ENCODE assay signal across 10 cellular contexts in the genomic region with DNA sequence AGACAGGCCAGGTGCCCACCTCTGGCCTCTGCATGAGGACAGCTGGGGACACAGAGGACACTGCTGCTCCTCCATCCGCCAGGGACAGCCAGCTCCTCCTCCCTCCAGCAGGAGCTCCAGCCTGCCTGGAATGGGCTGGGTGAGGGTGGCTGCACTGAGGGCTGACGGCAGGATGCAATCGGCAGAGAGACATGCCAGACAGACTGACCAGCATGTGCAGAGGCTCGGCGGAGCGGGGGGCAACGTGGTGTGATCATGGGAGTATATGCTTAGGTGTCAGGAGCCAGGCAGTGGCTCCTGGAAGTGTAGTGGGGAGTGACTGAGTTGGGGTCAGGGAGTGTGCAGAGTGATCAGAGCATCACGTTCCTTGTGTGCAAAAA.
"Had no signal": no experiment of that assay in that cellular context is flagged by ENCODE, and none has a peak within 500 bp of the region (broad histone marks: within the 10 kb centered on the region; RNA-seq: fewer than 3 reads in every experiment).

No MANE protein-coding gene starts in this region.

- H3K27ac ChIP-seq: heart left ventricle, neutrophil had no signal

- H3K9me3 ChIP-seq: neutrophil had no signal

- H3K36me3 Mint-ChIP-seq: mesothelial cell of epicardium; stimulated activated memory B cell treated with anti-CD40 and anti-IgM and Interleukin-4, amounts not matched to agents 10 μg/mL and 1 μg/mL and 100 μg/mL, for 72 hours had no signal

- H3K27ac Mint-ChIP-seq: activated T-helper 2 cell treated with anti-CD3 and anti-CD28 coated beads, Interferon-gamma antibody, Interleukin-2, Interleukin-4, amounts not matched to agents 10 μg/mL and 5 μg/mL and 100 μg/mL, durations not matched to agents 14 hours and 24 hours and 36 hours; mesothelial cell of epicardium; stimulated activated memory B cell treated with anti-CD40 and anti-IgM and Interleukin-4, amounts not matched to agents 10 μg/mL and 1 μg/mL and 100 μg/mL, for 72 hours; T-helper 17 cell had no signal

- H3K9me3 Mint-ChIP-seq: activated T-helper 2 cell treated with anti-CD3 and anti-CD28 coated beads, Interferon-gamma antibody, Interleukin-2, Interleukin-4, amounts not matched to agents 10 μg/mL and 5 μg/mL and 100 μg/mL, durations not matched to agents 14 hours and 24 hours and 36 hours; mesothelial cell of epicardium; stimulated activated memory B cell treated with anti-CD40 and anti-IgM and Interleukin-4, amounts not matched to agents 10 μg/mL and 1 μg/mL and 100 μg/mL, for 72 hours had no signal

- H3K4me3 Mint-ChIP-seq: mesothelial cell of epicardium; stimulated activated memory B cell treated with anti-CD40 and anti-IgM and Interleukin-4, amounts not matched to agents 10 μg/mL and 1 μg/mL and 100 μg/mL, for 72 hours; T-helper 17 cell had no signal

- H3K4me3 ChIP-seq: heart left ventricle had no signal

- H3K4me1 ChIP-seq: heart left ventricle had no signal

- H3K36me3 ChIP-seq: heart left ventricle, neutrophil had no signal

- DNase-seq: foreskin melanocyte, heart left ventricle, left ventricle myocardium superior, right cardiac atrium, SHP77, T-helper 17 cell had no signal

- H3K4me1 Mint-ChIP-seq: mesothelial cell of epicardium; stimulated activated memory B cell treated with anti-CD40 and anti-IgM and Interleukin-4, amounts not matched to agents 10 μg/mL and 1 μg/mL and 100 μg/mL, for 72 hours had no signal
